Comparison of ENCODE assay signal across 8 cellular contexts in genomic region chr22:18896038-18896657, GRCh38. TPM values are rescaled to one million over a fixed set of nuclear protein-coding genes. Genes with fewer than 3 reads are reported as not detected.
DNase-seq lines count a peak whose midpoint lies in the region; ATAC-seq, FAIRE-seq and TF ChIP-seq lines count a peak whose summit lies in the region.
"Not testable (repeated sequence)": the region's sequence is repeated elsewhere in the genome, so short reads cannot be mapped to it uniquely, and the experiment has no call there.
"Had no signal": no experiment of that assay in that cellular context is flagged by ENCODE, and none has a peak within 500 bp of the region (broad histone marks: within the 10 kb centered on the region; RNA-seq: fewer than 3 reads in every experiment).

No MANE protein-coding gene starts in this region.

- peak; percentile 100 for FAIRE-seq in GM12891 (lab: Jason Lieb, UNC)
- peak; percentile 99 for FAIRE-seq in RCC 7860 (lab: Jason Lieb, UNC)
- peak; percentile 75 for FAIRE-seq in GM12878 (lab: Jason Lieb, UNC)

- H3K79me2 ChIP-seq in GM12878 (ENCODE audit: control insufficient read depth, insufficient read depth, low read length): not testable (repeated sequence)

- TF ChIP-seq CTCF in GM12878 (IDR thresholded peaks at IDR 0.05 in 2 of 3, conservative IDR thresholded peaks at IDR 0.05 in 1 of 3; ENCODE audit: control insufficient read depth in 2 of 3, extremely low read depth in 1 of 3, insufficient read depth in 1 of 3, low read depth in 3 of 3, low read length in 3 of 3); glutamatergic neuron (IDR thresholded peaks at IDR 0.05; ENCODE audit: partially characterized antibody, unreplicated experiment): not testable (repeated sequence)

- not testable (repeated sequence) for H3K9ac ChIP-seq in GM12878 (ENCODE audit: control insufficient read depth, insufficient read depth, low read length)

- not testable (repeated sequence) for BruUV-seq in GM12878 (replicated peaks; lab: Mats Ljungman, UMichigan)

- not testable (repeated sequence) for TF ChIP-seq RAD21 in GM12878 (IDR thresholded peaks at IDR 0.05; ENCODE audit: insufficient read depth, low read depth, low read length)

- H4K20me1 ChIP-seq in GM12878 (ENCODE audit: control insufficient read depth, insufficient read depth): not testable (repeated sequence)

- not testable (repeated sequence) for H3K27me3 Mint-ChIP-seq in activated CD8-positive, alpha-beta T cell treated with anti-CD3 and anti-CD28 coated beads, Interleukin-2, amount 10 ng/mL, durations not matched to agents 7 days and 5 days (ENCODE audit: low read depth); glutamatergic neuron (ENCODE audit: unreplicated experiment)

- not testable (repeated sequence) for ATAC-seq in activated CD8-positive, alpha-beta T cell treated with anti-CD3 and anti-CD28 coated beads, Interleukin-2, amount 10 ng/mL, durations not matched to agents 7 days and 5 days; GM12878

- not testable (repeated sequence) for TF ChIP-seq POLR2A in GM12891 (IDR thresholded peaks at IDR 0.05; ENCODE audit: low read depth, low read length); GM12878 (IDR thresholded peaks at IDR 0.05; ENCODE audit: low read depth, low read length)

- not testable (repeated sequence) for H3K4me3 Mint-ChIP-seq in activated CD8-positive, alpha-beta T cell treated with anti-CD3 and anti-CD28 coated beads, Interleukin-2, amount 10 ng/mL, durations not matched to agents 7 days and 5 days; glutamatergic neuron (ENCODE audit: unreplicated experiment)

- not testable (repeated sequence) for H3K4me3 ChIP-seq in GM12878

- not testable (repeated sequence) for H3K9me3 ChIP-seq in GM12878 (replicated peaks; ENCODE audit: control insufficient read depth, insufficient read depth, low read length)

- H3K4me1 ChIP-seq in GM12878 (ENCODE audit: control insufficient read depth, insufficient read depth, low read length): not testable (repeated sequence)

- not testable (repeated sequence) for H3K4me1 Mint-ChIP-seq in activated CD8-positive, alpha-beta T cell treated with anti-CD3 and anti-CD28 coated beads, Interleukin-2, amount 10 ng/mL, durations not matched to agents 7 days and 5 days (ENCODE audit: low read depth); glutamatergic neuron (ENCODE audit: low read depth, unreplicated experiment)

- not testable (repeated sequence) for TF ChIP-seq EP300 in GM12878 (IDR thresholded peaks at IDR 0.05; ENCODE audit: borderline replicate concordance in 1 of 2, control insufficient read depth in 1 of 2, low read depth in 2 of 2, low read length in 2 of 2)

- SMC1A ChIA-PET in GM12878 (lab: Charles Lee; ENCODE audit: uncharacterized antibody, unreplicated experiment): not testable (repeated sequence)

- not testable (repeated sequence) for H3K9me3 Mint-ChIP-seq in activated CD8-positive, alpha-beta T cell treated with anti-CD3 and anti-CD28 coated beads, Interleukin-2, amount 10 ng/mL, durations not matched to agents 7 days and 5 days (ENCODE audit: insufficient read depth); glutamatergic neuron (ENCODE audit: unreplicated experiment)

- not testable (repeated sequence) for H3K36me3 ChIP-seq in GM12878 (ENCODE audit: control insufficient read depth in 2 of 2, insufficient read depth in 2 of 2, low read length in 1 of 2)

- not testable (repeated sequence) for H3K27ac ChIP-seq in GM12878 (ENCODE audit: control insufficient read depth, insufficient read depth)

- intact Hi-C loops in GM12878 (cut with micrococcal nuclease; ENCODE audit: unreplicated experiment): not testable (repeated sequence)

- DNase-seq in GM12891 (ENCODE audit: insufficient read length, low spot score); RCC 7860 (ENCODE audit: low spot score); GM12878 (ENCODE audit: low read depth, low spot score): not testable (repeated sequence)
- DNase-seq in activated CD8-positive, alpha-beta T cell treated with anti-CD3 and anti-CD28 coated beads, Interleukin-2, amount 10 ng/mL, durations not matched to agents 7 days and 5 days: peak; percentile 47
- DNase-seq in glutamatergic neuron (peak; percentile 8), left kidney (ENCODE audit: low read depth, low spot score) (peak; percentile 0)
- peak; percentile 19 for DNase-seq in stimulated activated CD4-positive, alpha-beta T cell treated with anti-CD3 and anti-CD28 coated beads, Interleukin-1b, Interleukin-23, amount 100 ng/mL, for 48 hours

- RAD21 ChIA-PET in GM12878 (lab: Charles Lee; ENCODE audit: unreplicated experiment): not testable (repeated sequence)

- H3K27me3 ChIP-seq in GM12878 (replicated peaks in 1 of 2; ENCODE audit: control insufficient read depth in 2 of 2, insufficient read depth in 2 of 2, low read length in 1 of 2): not testable (repeated sequence)

- H3K27ac Mint-ChIP-seq in activated CD8-positive, alpha-beta T cell treated with anti-CD3 and anti-CD28 coated beads, Interleukin-2, amount 10 ng/mL, durations not matched to agents 7 days and 5 days; glutamatergic neuron (ENCODE audit: unreplicated experiment): not testable (repeated sequence)

- in situ Hi-C loops in GM12878 (cut with MboI): not testable (repeated sequence)

- not testable (repeated sequence) for H3K4me2 ChIP-seq in GM12878 (ENCODE audit: control insufficient read depth, insufficient read depth)

- POLR2A ChIA-PET in activated CD8-positive, alpha-beta T cell treated with anti-CD3 and anti-CD28 coated beads, Interleukin-2, amount 10 ng/mL, durations not matched to agents 7 days and 5 days (lab: Charles Lee); GM12878 (lab: Charles Lee): not testable (repeated sequence)

- WGBS in GM12878 (ENCODE audit: insufficient coverage, insufficient replicate concordance, low lambda C conversion rate, missing lambda C conversion rate): 74% methylated on average over 5 of the region's 7 CpGs

- not testable (repeated sequence) for H2AFZ ChIP-seq in GM12878 (ENCODE audit: control insufficient read depth, low read depth, low read length)

- H3K36me3 Mint-ChIP-seq in activated CD8-positive, alpha-beta T cell treated with anti-CD3 and anti-CD28 coated beads, Interleukin-2, amount 10 ng/mL, durations not matched to agents 7 days and 5 days (ENCODE audit: low read depth); glutamatergic neuron (ENCODE audit: unreplicated experiment): not testable (repeated sequence)

- CTCF ChIA-PET in activated CD8-positive, alpha-beta T cell treated with anti-CD3 and anti-CD28 coated beads, Interleukin-2, amount 10 ng/mL, durations not matched to agents 7 days and 5 days (lab: Charles Lee); GM12878 (lab: Yijun Ruan, JAX): not testable (repeated sequence)

RNA-seq across cellular contexts. Expression of gene DGCR6, which starts 10.0 kb away (rescaled TPM):
- polyA plus RNA-seq in GM12891 (2012; ENCODE audit: low read depth, missing spikeins): 0.18 TPM
- 1 to 10 TPM; 1.2 to 1.3 TPM for total RNA-seq in activated CD8-positive, alpha-beta T cell treated with anti-CD3 and anti-CD28 coated beads, Interleukin-2, amount 10 ng/mL, durations not matched to agents 7 days and 5 days
- total RNA-seq in GM12878 (2013; cell fraction: nucleolus; rRNA removed): 0.65 and 0.76 TPM in 2 replicates
- 0.11 and 0.27 TPM in 2 replicates for total RNA-seq in GM12878 (2014; rRNA removed)
- total RNA-seq in GM12878 (2014; rRNA removed; fragmentation: Illumina TruSeq; extraction: Trizol): 0.13 TPM in 1 of 2 replicates, not detected in the other
- total RNA-seq in GM12878 (2021): 0.13 and 0.31 TPM in 2 replicates
- not detected for polyA plus RNA-seq in GM12878 (2011; ENCODE audit: low read depth)
- polyA plus RNA-seq in GM12878 (2011; rRNA removed): 0.19 and 0.30 TPM in 2 replicates
- polyA plus RNA-seq in GM12878 (2011; cell fraction: cytosol; rRNA removed): 0.43 and 0.84 TPM in 2 replicates
- 0.59 and 1.1 TPM in 2 replicates for polyA plus RNA-seq in GM12878 (2011; cell fraction: nucleus; rRNA removed)
- 0.11 and 0.16 TPM in 2 replicates for polyA plus RNA-seq in GM12878 (2012)
- polyA plus RNA-seq in GM12878 (2014; fragmentation: Illumina TruSeq; extraction: Trizol): 0.06 and 0.19 TPM in 2 replicates
- not detected for polyA plus RNA-seq in GM12878 (2014; fragmentation: Nextera tagmentation; extraction: Ambion mirVana)
- polyA plus RNA-seq in GM12878 (2014; rRNA removed): 0.08 and 0.22 TPM in 2 replicates
- polyA plus RNA-seq in GM12878 (2016; fragmentation: Nextera tagmentation; extraction: Ambion mirVana): under 1 TPM; 0.36 to 0.54 TPM
- polyA minus RNA-seq in GM12878 (2011; rRNA and poly(A)+ RNA removed): 0.31 TPM in 1 of 2 replicates, not detected in the other
- not detected in 2 replicates for polyA minus RNA-seq in GM12878 (2011; cell fraction: cytosol; rRNA and poly(A)+ RNA removed)
- 0.77 and 1.1 TPM in 2 replicates for polyA minus RNA-seq in GM12878 (2011; cell fraction: nucleus; rRNA and poly(A)+ RNA removed)
- total RNA-seq in glutamatergic neuron (ENCODE audit: unreplicated experiment): 11.7 TPM

RNA-seq across cellular contexts. Expression of gene PRODH, which starts 39.9 kb away (rescaled TPM):
- polyA plus RNA-seq in GM12891 (2012; ENCODE audit: low read depth, missing spikeins): not detected
- total RNA-seq in activated CD8-positive, alpha-beta T cell treated with anti-CD3 and anti-CD28 coated beads, Interleukin-2, amount 10 ng/mL, durations not matched to agents 7 days and 5 days: not detected
- total RNA-seq in GM12878 (2013; cell fraction: nucleolus; rRNA removed): 0.19 TPM in 1 of 2 replicates, not detected in the other
- total RNA-seq in GM12878 (2014; rRNA removed) (0.05 and 0.06 TPM in 2 replicates), GM12878 (2014; rRNA removed; fragmentation: Illumina TruSeq; extraction: Trizol) (0.05 TPM in 1 of 2 replicates, not detected in the other), GM12878 (2021) (0.13 TPM in 1 of 2 replicates, not detected in the other), glutamatergic neuron (ENCODE audit: unreplicated experiment) (4.0 TPM)
- not detected for polyA plus RNA-seq in GM12878 (2011; ENCODE audit: low read depth)
- polyA plus RNA-seq in GM12878 (2011; rRNA removed) (0.10 TPM in 2 replicates), GM12878 (2014; fragmentation: Illumina TruSeq; extraction: Trizol) (not detected in 2 replicates), GM12878 (2014; fragmentation: Nextera tagmentation; extraction: Ambion mirVana) (not detected), GM12878 (2014; rRNA removed) (0.03 and 0.09 TPM in 2 replicates), GM12878 (2016; fragmentation: Nextera tagmentation; extraction: Ambion mirVana) (under 1 TPM in 1 of 2 experiments, not detected in 1; 0.08 TPM)
- polyA plus RNA-seq in GM12878 (2011; cell fraction: cytosol; rRNA removed): 0.10 and 0.20 TPM in 2 replicates
- polyA plus RNA-seq in GM12878 (2011; cell fraction: nucleus; rRNA removed): 2.3 and 3.0 TPM in 2 replicates
- 0.17 and 0.19 TPM in 2 replicates for polyA plus RNA-seq in GM12878 (2012)
- polyA minus RNA-seq in GM12878 (2011; rRNA and poly(A)+ RNA removed): 0.22 and 1.2 TPM in 2 replicates
- not detected in 2 replicates for polyA minus RNA-seq in GM12878 (2011; cell fraction: cytosol; rRNA and poly(A)+ RNA removed)
- polyA minus RNA-seq in GM12878 (2011; cell fraction: nucleus; rRNA and poly(A)+ RNA removed): 0.48 and 1.3 TPM in 2 replicates
- total RNA-seq: K562 had no signal
